Comparison of ENCODE assay signal across 13 cellular contexts in the genomic region with DNA sequence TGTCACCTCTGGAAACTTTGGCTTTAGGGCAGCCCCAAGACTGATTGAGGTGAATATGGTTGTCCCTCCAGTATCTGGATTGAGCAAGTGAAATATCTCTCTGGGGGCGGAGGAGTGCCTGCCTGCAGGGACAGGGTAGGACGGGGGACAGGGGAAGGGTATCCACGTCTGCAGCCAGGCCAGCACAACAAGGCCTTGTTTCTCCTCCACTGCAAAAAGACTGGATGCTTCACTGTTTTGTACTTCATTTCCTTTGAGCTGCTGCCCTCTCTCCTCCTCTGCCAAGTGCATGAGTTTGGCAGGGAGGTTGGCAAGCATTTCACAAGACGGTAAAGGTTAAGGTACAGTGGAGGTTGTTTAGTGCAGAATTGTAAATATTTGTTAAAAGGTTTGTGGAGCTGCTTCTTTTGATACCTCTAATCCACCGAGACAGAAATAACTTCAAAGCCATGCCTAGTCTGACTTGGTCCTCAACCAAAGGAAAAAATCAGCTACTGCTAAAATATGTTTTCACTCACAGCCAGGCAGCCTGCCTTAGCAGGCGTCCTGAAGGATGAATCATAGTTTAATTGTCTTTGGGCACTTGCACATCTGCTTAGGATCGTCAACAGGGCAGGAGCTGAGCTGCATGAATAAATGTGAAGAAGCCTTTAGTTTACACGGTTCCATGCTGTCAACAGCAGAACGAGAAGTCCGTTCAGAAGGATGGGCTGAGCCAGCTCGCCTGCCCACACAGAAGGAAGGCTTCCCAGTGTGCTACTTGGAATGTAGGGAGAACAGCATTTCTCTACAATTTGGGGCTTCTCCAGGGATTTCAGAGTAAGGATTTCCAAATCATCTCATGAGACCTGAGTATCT.
DNase-seq lines count a peak whose midpoint lies in the region; ATAC-seq, FAIRE-seq and TF ChIP-seq lines count a peak whose summit lies in the region.
"Had no signal": no experiment of that assay in that cellular context is flagged by ENCODE, and none has a peak within 500 bp of the region (broad histone marks: within the 10 kb centered on the region; RNA-seq: fewer than 3 reads in every experiment).

No MANE protein-coding gene starts in this region.

- H3K9me3 Mint-ChIP-seq in neural progenitor cell, result peaks cover 3% of the 10 kb centered on the region

- POLR2A ChIA-PET in BJ (lab: Charles Lee), result no interaction called here

- H3K4me3 ChIP-seq in BJ (ENCODE audit: low read depth, low read length) (no peak overlapping the region), neural progenitor cell (no peak overlapping the region)
- H3K4me3 ChIP-seq: tibial nerve had no signal

- H3K36me3 ChIP-seq in BJ (ENCODE audit: control insufficient read depth, insufficient read depth, low read length), result no peaks in the 10 kb centered on the region
- no peaks in the 10 kb centered on the region for H3K36me3 ChIP-seq in neural progenitor cell
- H3K36me3 ChIP-seq: tibial nerve had no signal

- TF ChIP-seq CTCF in BJ (IDR thresholded peaks at IDR 0.05; ENCODE audit: insufficient read depth, low read depth, low read length) (no peak), neural progenitor cell (IDR thresholded peaks at IDR 0.05) (no peak)

- H3K9me3 ChIP-seq in neural progenitor cell (ENCODE audit: low read depth), result no peaks in the 10 kb centered on the region
- H3K9me3 ChIP-seq: tibial nerve had no signal

- no peak for ATAC-seq in HG02973 (IDR thresholded peaks at IDR 0.05; ENCODE audit: unreplicated experiment)
- ATAC-seq: T-cell had no signal

- H3K79me2 ChIP-seq in neural progenitor cell (ENCODE audit: low read depth), result no peaks in the 10 kb centered on the region

- no peak overlapping the region for H3K4me3 Mint-ChIP-seq in neural progenitor cell
- H3K4me3 Mint-ChIP-seq: nephron progenitor cell, T-cell had no signal

- peak overlapping the region; percentile 71 for H3K27ac Mint-ChIP-seq in neural progenitor cell
- H3K27ac Mint-ChIP-seq: nephron progenitor cell, T-cell had no signal

- H3K27me3 Mint-ChIP-seq in neural progenitor cell (ENCODE audit: insufficient read depth, low read depth), result peaks cover 6% of the 10 kb centered on the region

- no peaks in the 10 kb centered on the region for H3K36me3 Mint-ChIP-seq in neural progenitor cell
- H3K36me3 Mint-ChIP-seq: T-cell had no signal

- no peaks in the 10 kb centered on the region for H3F3A ChIP-seq in neural progenitor cell (ENCODE audit: low read depth)

- H3K9ac ChIP-seq in neural progenitor cell, result no peak overlapping the region

- peaks cover 8% of the 10 kb centered on the region for H3K4me1 ChIP-seq in neural progenitor cell
- H3K4me1 ChIP-seq: tibial nerve had no signal

- DNase-seq in BJ (ENCODE audit: low read depth) (peak; percentile 57), HT1080 (ENCODE audit: low read depth) (peak; percentile 38), dedifferentiated amniotic fluid mesenchymal stem cell (ENCODE audit: extremely low spot score) (peak; percentile 41), neural progenitor cell (ENCODE audit: low spot score) (no peak), AG08396 (ENCODE audit: low spot score) (no peak), GM19239 (ENCODE audit: insufficient read length, low spot score) (no peak), islet precursor cell (no peak)
- DNase-seq: activated T-cell treated with anti-CD3 and anti-CD28 coated beads for 4 hours, NCI-H226, nephron progenitor cell, T-cell had no signal

- CTCF ChIA-PET in BJ (lab: Yijun Ruan, JAX), result interaction anchor here (0.9 to 2.4 kb wide), 3 partner anchors 10 to 14 kb away, joined by 3 to 8 read pairs (median 4); no protein-coding TSS in a partner anchor

- H2AFZ ChIP-seq in neural progenitor cell (replicated peaks), result no peak overlapping the region

- peaks cover 1% of the 10 kb centered on the region; the same call in 1 of the 2 replicates for H3K27me3 ChIP-seq in BJ (ENCODE audit: control insufficient read depth, insufficient read depth, low read length)
- no peaks in the 10 kb centered on the region for H3K27me3 ChIP-seq in neural progenitor cell
- H3K27me3 ChIP-seq: tibial nerve had no signal

- peaks cover 9% of the 10 kb centered on the region for H3K4me1 Mint-ChIP-seq in neural progenitor cell
- H3K4me1 Mint-ChIP-seq: nephron progenitor cell, T-cell had no signal

- no peak overlapping the region for H3K4me2 ChIP-seq in neural progenitor cell

- no peak overlapping the region for H3K27ac ChIP-seq in neural progenitor cell
- H3K27ac ChIP-seq: tibial nerve had no signal

- no peaks in the 10 kb centered on the region for H4K20me1 ChIP-seq in neural progenitor cell (ENCODE audit: low read depth)

- FAIRE-seq in GM19239 (lab: Jason Lieb, UNC), result no peak

Comparison
In these comparisons a context has a peak if more than half of its experiments do, and no peak if none do; other contexts are left out.
1. DNase-seq: peak in BJ (single experiment), HT1080 (single experiment) and dedifferentiated amniotic fluid mesenchymal stem cell (single experiment); none in neural progenitor cell (single experiment), AG08396 (single experiment), GM19239 (single experiment) and islet precursor cell (single experiment).